In the genomic region with DNA sequence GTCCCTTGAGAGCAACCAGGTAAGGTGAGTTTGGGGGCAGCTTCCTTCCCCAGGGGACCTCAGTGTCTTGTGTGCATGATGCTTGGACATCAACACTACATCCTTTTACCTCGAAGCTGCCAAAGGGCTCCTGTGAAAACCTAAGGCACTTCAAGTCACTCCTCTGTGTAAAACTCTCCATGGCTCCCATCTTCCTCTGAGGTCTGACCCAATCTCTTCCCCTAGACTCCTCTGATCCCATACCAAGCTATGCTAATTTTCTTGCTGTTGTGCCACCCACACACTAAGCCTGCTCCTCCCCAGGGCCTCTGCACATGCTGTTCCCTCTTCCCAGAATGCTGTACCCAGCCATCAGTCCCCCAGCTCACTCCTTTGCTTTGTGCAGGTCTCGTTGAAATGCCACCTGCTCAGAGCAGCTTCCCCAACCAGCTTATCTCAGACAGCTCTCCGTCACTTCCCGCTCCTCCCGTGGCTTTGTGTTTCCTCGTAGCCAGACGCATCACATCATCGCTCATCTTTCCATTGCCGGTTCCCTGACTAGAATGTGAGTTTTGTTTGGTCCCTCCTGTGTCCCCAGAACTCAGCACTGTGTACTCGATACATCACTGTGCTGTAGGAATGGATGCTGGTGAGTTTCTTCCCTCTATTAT, we compare ENCODE assay signal across 8 cellular contexts.
DNase-seq lines count a peak whose midpoint lies in the region; ATAC-seq and TF ChIP-seq lines count a peak whose summit lies in the region.

No MANE protein-coding gene starts in this region.

- TF ChIP-seq CTCF in adrenal gland (IDR thresholded peaks at IDR 0.05) (no peak), testis (IDR thresholded peaks at IDR 0.05) (no peak)

- DNase-seq in NCI-H526 treated with DMSO at 0.1 percent for 48 hours (lab: John Stamatoyannopoulos, UW) (peak; percentile 11), NCI-H526 (lab: John Stamatoyannopoulos, UW) (no peak), adrenal gland (peak in 6 of 7 donors; percentile 36 to 62 (median 42)), iris pigment epithelial cell (ENCODE audit: low read depth) (peak; percentile 74), testis (peak; percentile 28)
- no peak for DNase-seq in effector memory CD8-positive, alpha-beta T cell

- peaks cover 11 to 31% of the 10 kb centered on the region in 2 donors for H3K27me3 Mint-ChIP-seq in effector memory CD8-positive, alpha-beta T cell

- no peak for ATAC-seq in effector memory CD8-positive, alpha-beta T cell (replicated peaks)
- ATAC-seq in HG03135 (IDR thresholded peaks at IDR 0.05; ENCODE audit: unreplicated experiment) (no peak), GM21360 (IDR thresholded peaks at IDR 0.05; ENCODE audit: unreplicated experiment) (no peak)

- no peaks in the 10 kb centered on the region for H3K27me3 ChIP-seq in adrenal gland
- H3K27me3 ChIP-seq in testis: no peaks in the 10 kb centered on the region

- no peak overlapping the region for H3K4me3 Mint-ChIP-seq in effector memory CD8-positive, alpha-beta T cell

- peaks cover 6 to 16% of the 10 kb centered on the region in 2 donors for H3K4me1 Mint-ChIP-seq in effector memory CD8-positive, alpha-beta T cell (ENCODE audit: low read depth in 2 of 2)

- H3K4me3 ChIP-seq in adrenal gland (no peak overlapping the region), testis (no peak overlapping the region)

- no peaks in the 10 kb centered on the region for H3K36me3 Mint-ChIP-seq in effector memory CD8-positive, alpha-beta T cell (ENCODE audit: insufficient read depth)

- H3K9me3 Mint-ChIP-seq in effector memory CD8-positive, alpha-beta T cell: no peaks in the 10 kb centered on the region

- H3K9me3 ChIP-seq in adrenal gland (replicated peaks in 1 of 3) (no peaks in the 10 kb centered on the region), testis (no peaks in the 10 kb centered on the region)

- 47 to 68% (median 61%) methylated on average over 10 of the region's 10 CpGs for WGBS in adrenal gland, 4 donors
- 61 to 67% methylated on average over 10 of the region's 10 CpGs for WGBS in testis, 2 donors

- H3K27ac Mint-ChIP-seq in effector memory CD8-positive, alpha-beta T cell: peak overlapping the region in 1 of 2 donors; percentile 16

- intact Hi-C loops in adrenal gland (cut with DNase I) (no loop called here), testis (cut with DNase I; ENCODE audit: low total_unique reads) (no loop called here)

- H3K27ac ChIP-seq in adrenal gland (peak overlapping the region in 2 of 5 donors; percentile 76 to 82), testis (no peak overlapping the region)

- peaks cover 11 to 32% of the 10 kb centered on the region in 2 donors for H3K4me1 ChIP-seq in adrenal gland (replicated peaks in 1 of 2)
- H3K4me1 ChIP-seq in testis: peaks cover 7% of the 10 kb centered on the region

- TF ChIP-seq POLR2A in adrenal gland (IDR thresholded peaks at IDR 0.05): no peak
- TF ChIP-seq POLR2A in testis (IDR thresholded peaks at IDR 0.05): no peak

- H3K36me3 ChIP-seq in adrenal gland (replicated peaks in 1 of 2) (no peaks in the 10 kb centered on the region), testis (ENCODE audit: low read depth, missing control alignments) (no peaks in the 10 kb centered on the region)

Comparison
In these comparisons a context has a peak if more than half of its experiments do, and no peak if none do; other contexts are left out.
1. DNase-seq: peak in NCI-H526 treated with DMSO at 0.1 percent for 48 hours (single experiment), adrenal gland (6 of 7), iris pigment epithelial cell (single experiment) and testis (single experiment); none in NCI-H526 (0 of 2) and effector memory CD8-positive, alpha-beta T cell (0 of 3).